In the genomic region with DNA sequence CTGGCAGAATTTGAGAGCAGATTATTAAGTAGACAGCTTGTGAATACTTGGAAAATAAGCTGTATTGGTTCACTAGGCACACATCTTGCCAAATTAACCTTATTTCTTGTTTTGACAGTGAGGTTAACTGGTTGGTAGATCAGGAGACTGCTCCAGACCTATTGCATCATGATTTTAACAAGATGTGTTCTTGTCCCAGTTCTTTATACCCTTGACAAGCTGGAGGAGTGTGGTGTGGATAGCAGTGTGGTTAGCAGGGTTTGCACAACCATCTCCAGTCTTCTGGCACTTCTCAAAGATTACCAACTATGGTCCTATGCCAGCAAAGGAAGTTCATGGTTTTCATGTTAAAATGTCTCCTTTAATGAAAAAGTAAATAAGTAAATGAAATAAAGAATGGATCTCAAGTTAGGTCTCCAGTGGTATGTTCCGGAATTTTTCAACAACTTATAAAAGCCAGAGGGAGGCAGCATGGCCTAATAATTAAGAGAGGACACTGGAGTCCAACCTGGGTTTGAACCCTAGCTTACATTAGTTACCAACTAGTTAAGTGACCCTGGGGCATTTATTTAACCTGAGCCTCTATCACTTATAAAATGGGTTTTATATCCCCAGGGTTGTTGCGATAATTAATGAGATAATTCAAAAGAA, we compare ENCODE assay signal across 13 cellular contexts. TPM values are rescaled to one million over a fixed set of nuclear protein-coding genes. Genes with fewer than 3 reads are reported as not detected.
DNase-seq lines count a peak whose midpoint lies in the region; ATAC-seq, FAIRE-seq and TF ChIP-seq lines count a peak whose summit lies in the region.
"Had no signal": no experiment of that assay in that cellular context is flagged by ENCODE, and none has a peak within 500 bp of the region (broad histone marks: within the 10 kb centered on the region; RNA-seq: fewer than 3 reads in every experiment).

No MANE protein-coding gene starts in this region.

- intact Hi-C loops in HCT116 (cut with micrococcal nuclease) = loop anchor here (10.0 kb wide), 1 partner anchor 545 kb away; no protein-coding TSS in a partner anchor
- intact Hi-C loops in GM12878 (cut with micrococcal nuclease; ENCODE audit: unreplicated experiment) = loop anchor here (10.0 kb wide), 1 partner anchor 1185 kb away; a partner anchor contains a TSS
- intact Hi-C loops in Caco-2 (cut with micrococcal nuclease; ENCODE audit: unreplicated experiment) = no loop called here
- intact Hi-C loops in Calu3 (cut with micrococcal nuclease; ENCODE audit: unreplicated experiment) = no loop called here

- BruUV-seq in HCT116 (replicated peaks; lab: Mats Ljungman, UMichigan) (no TSS peak), GM12878 (replicated peaks; lab: Mats Ljungman, UMichigan) (no TSS peak), Caco-2 (replicated peaks; lab: Mats Ljungman, UMichigan) (no TSS peak), Calu3 (replicated peaks; lab: Mats Ljungman, UMichigan) (no TSS peak)

- SMC1A ChIA-PET in GM12878 (lab: Charles Lee; ENCODE audit: uncharacterized antibody, unreplicated experiment) = no interaction called here

- H3K36me3 ChIP-seq in HCT116 (ENCODE audit: control insufficient read depth in 1 of 2, insufficient read depth in 2 of 2, low read length in 2 of 2) (no peaks in the 10 kb centered on the region), GM12878 (ENCODE audit: control insufficient read depth in 2 of 2, insufficient read depth in 2 of 2, low read length in 1 of 2) (no peaks in the 10 kb centered on the region), Caco-2 (ENCODE audit: control insufficient read depth, insufficient read depth, low read length) (no peaks in the 10 kb centered on the region)

- DNase-seq in AG08395 (ENCODE audit: low spot score) (peak; percentile 66), HCT116 (ENCODE audit: low read depth, low spot score) (no peak), GM12878 (ENCODE audit: low read depth, low spot score) (no peak), iris pigment epithelial cell (ENCODE audit: low read depth) (peak; percentile 37), Caco-2 (no peak), Calu3 (no peak), nephron progenitor cell (no peak)
- DNase-seq: activated CD4-positive, alpha-beta T cell treated with anti-CD3 and anti-CD28 coated beads for 1 hour; activated gamma-delta T cell; effector memory CD8-positive, alpha-beta T cell had no signal

- peak; percentile 17; the same call in 1 of the 2 replicates for TF ChIP-seq RAD21 in HCT116 (IDR thresholded peaks at IDR 0.05; ENCODE audit: low read depth)
- TF ChIP-seq RAD21 in GM12878 (IDR thresholded peaks at IDR 0.05; ENCODE audit: insufficient read depth, low read depth, low read length) = 0 out of 2 replicates have a peak, but pooled peaks have one; percentile 11

- H3K27ac ChIP-seq in HCT116 (ENCODE audit: low read depth, low read length) (no peak overlapping the region), GM12878 (ENCODE audit: control insufficient read depth, insufficient read depth) (no peak overlapping the region)
- H3K27ac ChIP-seq: parathyroid adenoma had no signal

- TF ChIP-seq CTCF in HCT116 (IDR thresholded peaks at IDR 0.05 in 2 of 3, conservative IDR thresholded peaks at IDR 0.05 in 1 of 3; ENCODE audit: borderline replicate concordance in 1 of 3, insufficient read depth in 1 of 3, low read depth in 2 of 3, low read length in 2 of 3) = 0 out of 6 replicates have a peak, but pooled peaks of 1 of the 3 experiments have one; percentile 9
- no peak for TF ChIP-seq CTCF in GM12878 (IDR thresholded peaks at IDR 0.05 in 2 of 3, conservative IDR thresholded peaks at IDR 0.05 in 1 of 3; ENCODE audit: control insufficient read depth in 2 of 3, extremely low read depth in 1 of 3, insufficient read depth in 1 of 3, low read depth in 3 of 3, low read length in 3 of 3)
- no peak for TF ChIP-seq CTCF in Caco-2 (IDR thresholded peaks at IDR 0.05; ENCODE audit: insufficient read depth in 1 of 2, low read depth in 1 of 2, low read length in 1 of 2, severe bottlenecking in 1 of 2, unreplicated experiment in 1 of 2)
- no peak for TF ChIP-seq CTCF in Calu3 (IDR thresholded peaks at IDR 0.05; ENCODE audit: unreplicated experiment)
- no peak for TF ChIP-seq CTCF in nephron progenitor cell (IDR thresholded peaks at IDR 0.05)

- 31% methylated on average over 2 of the region's 2 CpGs for WGBS in GM12878 (ENCODE audit: insufficient coverage, insufficient replicate concordance, low lambda C conversion rate, missing lambda C conversion rate)

- H3K4me3 ChIP-seq in HCT116 (replicated peaks in 1 of 2; ENCODE audit: low read depth in 1 of 2, low read length in 2 of 2) (no peak overlapping the region), GM12878 (no peak overlapping the region), Caco-2 (ENCODE audit: low read depth, low read length) (no peak overlapping the region)

- peaks cover 39% of the 10 kb centered on the region for H3K27me3 ChIP-seq in HCT116 (ENCODE audit: insufficient read depth, low read length)
- H3K27me3 ChIP-seq in GM12878 (replicated peaks in 1 of 2; ENCODE audit: control insufficient read depth in 2 of 2, insufficient read depth in 2 of 2, low read length in 1 of 2) = peaks cover 0 to 3% of the 10 kb centered on the region in 2 experiments; a peak in 3 of 4 replicates
- H3K27me3 ChIP-seq in Caco-2 (replicated peaks; ENCODE audit: control insufficient read depth, insufficient read depth, low read length) = no peaks in the 10 kb centered on the region

- no peak for ATAC-seq in HCT116
- no peak for ATAC-seq in GM12878
- no peak for ATAC-seq in HG02840 (IDR thresholded peaks at IDR 0.05; ENCODE audit: low FRiP score, unreplicated experiment)
- ATAC-seq: CD8-positive, alpha-beta T cell; effector memory CD8-positive, alpha-beta T cell had no signal

- H3K79me2 ChIP-seq in HCT116 (ENCODE audit: insufficient read depth, low read length) (no peaks in the 10 kb centered on the region), GM12878 (ENCODE audit: control insufficient read depth, insufficient read depth, low read length) (no peaks in the 10 kb centered on the region)
- H3K79me2 ChIP-seq: parathyroid adenoma had no signal

- CTCF ChIA-PET in HCT116 (lab: Charles Lee) = interaction anchor here (1.1 to 1.5 kb wide), 3 partner anchors 24 to 547 kb away, joined by 3 to 5 read pairs (median 3); no protein-coding TSS in a partner anchor
- CTCF ChIA-PET in GM12878 (lab: Yijun Ruan, JAX) = interaction anchor here (1.0 kb wide), 1 partner anchor 24 kb away, joined by 3 read pairs; no protein-coding TSS in a partner anchor
- CTCF ChIA-PET in Caco-2 (lab: Charles Lee) = no interaction called here
- CTCF ChIA-PET in Calu3 (lab: Charles Lee) = no interaction called here

- H3K4me1 ChIP-seq in HCT116 (ENCODE audit: control insufficient read depth in 1 of 2, insufficient read depth in 2 of 2, low read length in 2 of 2) (no peaks in the 10 kb centered on the region), GM12878 (ENCODE audit: control insufficient read depth, insufficient read depth, low read length) (no peaks in the 10 kb centered on the region), Caco-2 (no peaks in the 10 kb centered on the region)
- H3K4me1 ChIP-seq: parathyroid adenoma had no signal

- H3K27me3 Mint-ChIP-seq in Caco-2 (ENCODE audit: insufficient read depth, unreplicated experiment) = peaks cover 4% of the 10 kb centered on the region
- H3K27me3 Mint-ChIP-seq in Calu3 (ENCODE audit: unreplicated experiment) = peaks cover 79% of the 10 kb centered on the region
- H3K27me3 Mint-ChIP-seq in nephron progenitor cell (ENCODE audit: low read depth, poor library complexity) = peaks cover 29% of the 10 kb centered on the region

- RAD21 ChIA-PET in HCT116 (lab: Charles Lee; ENCODE audit: low non-redundant PET in 1 of 2, low total read pairs in 2 of 2, uncharacterized antibody in 2 of 2, unreplicated experiment in 2 of 2) = no interaction called here
- RAD21 ChIA-PET in GM12878 (lab: Charles Lee; ENCODE audit: unreplicated experiment) = no interaction called here

- H3K4me3 Mint-ChIP-seq in Caco-2 (ENCODE audit: unreplicated experiment) = no peak overlapping the region
- no peak overlapping the region for H3K4me3 Mint-ChIP-seq in Calu3 (ENCODE audit: low read depth, unreplicated experiment)
- H3K4me3 Mint-ChIP-seq in nephron progenitor cell = no peak overlapping the region
- H3K4me3 Mint-ChIP-seq: CD8-positive, alpha-beta T cell; effector memory CD8-positive, alpha-beta T cell had no signal

- H3K9me3 Mint-ChIP-seq in Caco-2 (ENCODE audit: unreplicated experiment) (no peaks in the 10 kb centered on the region), Calu3 (ENCODE audit: low read depth, unreplicated experiment) (no peaks in the 10 kb centered on the region), nephron progenitor cell (no peaks in the 10 kb centered on the region)
- H3K9me3 Mint-ChIP-seq: CD8-positive, alpha-beta T cell; effector memory CD8-positive, alpha-beta T cell had no signal

- no peaks in the 10 kb centered on the region for H3K9me2 ChIP-seq in HCT116 (ENCODE audit: insufficient read depth)

- no peak for TF ChIP-seq POLR2A in HCT116 (IDR thresholded peaks at IDR 0.05; ENCODE audit: borderline replicate concordance, extremely low read depth, insufficient read depth, insufficient read length)
- TF ChIP-seq POLR2A in GM12878 (IDR thresholded peaks at IDR 0.05; ENCODE audit: low read depth, low read length) = no peak

- H3K9me3 ChIP-seq in HCT116 (ENCODE audit: control insufficient read depth in 1 of 2, insufficient read depth in 1 of 2, low read depth in 1 of 2, low read length in 2 of 2) = no peaks in the 10 kb centered on the region
- no peaks in the 10 kb centered on the region for H3K9me3 ChIP-seq in GM12878 (replicated peaks; ENCODE audit: control insufficient read depth, insufficient read depth, low read length)
- no peaks in the 10 kb centered on the region for H3K9me3 ChIP-seq in Caco-2

- no peak overlapping the region for H3K9ac ChIP-seq in HCT116 (ENCODE audit: low read length)
- H3K9ac ChIP-seq in GM12878 (ENCODE audit: control insufficient read depth, insufficient read depth, low read length) = no peak overlapping the region
- H3K9ac ChIP-seq: parathyroid adenoma had no signal

- H2AFZ ChIP-seq in HCT116 (ENCODE audit: low read depth, low read length, poor library complexity, severe bottlenecking) (no peak overlapping the region), GM12878 (ENCODE audit: control insufficient read depth, low read depth, low read length) (no peak overlapping the region)
- H2AFZ ChIP-seq: parathyroid adenoma had no signal

- FAIRE-seq in GM12878 (lab: Jason Lieb, UNC) = no peak

- H4K20me1 ChIP-seq in HCT116 (ENCODE audit: insufficient read depth) (no peaks in the 10 kb centered on the region), GM12878 (ENCODE audit: control insufficient read depth, insufficient read depth) (no peaks in the 10 kb centered on the region)

- no peak for TF ChIP-seq EP300 in GM12878 (IDR thresholded peaks at IDR 0.05; ENCODE audit: borderline replicate concordance in 1 of 2, control insufficient read depth in 1 of 2, low read depth in 2 of 2, low read length in 2 of 2)

- POLR2A ChIA-PET in HCT116 (lab: Charles Lee) (no interaction called here), GM12878 (lab: Charles Lee) (no interaction called here), Caco-2 (lab: Charles Lee) (no interaction called here)

- no peak overlapping the region for H3K27ac Mint-ChIP-seq in Caco-2 (ENCODE audit: unreplicated experiment)
- no peak overlapping the region for H3K27ac Mint-ChIP-seq in Calu3 (ENCODE audit: unreplicated experiment)
- no peak overlapping the region for H3K27ac Mint-ChIP-seq in nephron progenitor cell
- H3K27ac Mint-ChIP-seq: CD8-positive, alpha-beta T cell; effector memory CD8-positive, alpha-beta T cell had no signal

- in situ Hi-C loops in GM12878 (cut with MboI) = no loop called here

- H3K36me3 Mint-ChIP-seq in Caco-2 (ENCODE audit: insufficient read depth, unreplicated experiment) = no peaks in the 10 kb centered on the region
- H3K36me3 Mint-ChIP-seq in Calu3 (ENCODE audit: insufficient read depth, unreplicated experiment) = peaks cover 5% of the 10 kb centered on the region
- H3K36me3 Mint-ChIP-seq in nephron progenitor cell (ENCODE audit: low read depth) = no peaks in the 10 kb centered on the region
- H3K36me3 Mint-ChIP-seq: CD8-positive, alpha-beta T cell had no signal

- H3K4me2 ChIP-seq in HCT116 (ENCODE audit: low read length) = no peak overlapping the region
- no peak overlapping the region for H3K4me2 ChIP-seq in GM12878 (ENCODE audit: control insufficient read depth, insufficient read depth)

- H3K4me1 Mint-ChIP-seq in Caco-2 (ENCODE audit: low read depth, unreplicated experiment) (no peaks in the 10 kb centered on the region), Calu3 (ENCODE audit: low read depth, unreplicated experiment) (no peaks in the 10 kb centered on the region), nephron progenitor cell (peaks cover 5% of the 10 kb centered on the region)

RNA-seq across cellular contexts. Expression of a gene that starts 34.1 kb away (rescaled TPM):
- total RNA-seq in HCT116 (2021; ENCODE audit: unreplicated experiment) (14.9 TPM), GM12878 (2014; rRNA removed) (25.0 and 25.7 TPM in 2 replicates), GM12878 (2014; rRNA removed; fragmentation: Illumina TruSeq; extraction: Trizol) (26.8 and 28.7 TPM in 2 replicates), GM12878 (2021) (21.8 and 26.3 TPM in 2 replicates), Caco-2 (2022) (10.4 and 11.6 TPM in 2 replicates), Calu3 (2022) (8.9 and 9.9 TPM in 2 replicates)
- polyA plus RNA-seq in HCT116 (2012) = 3.5 and 5.8 TPM in 2 replicates
- 31.3 and 31.4 TPM in 2 replicates for total RNA-seq in GM12878 (2013; cell fraction: nucleolus; rRNA removed)
- 4.7 TPM for polyA plus RNA-seq in GM12878 (2011; ENCODE audit: low read depth)
- polyA plus RNA-seq in GM12878 (2011; rRNA removed) (19.3 and 23.2 TPM in 2 replicates), GM12878 (2014; fragmentation: Illumina TruSeq; extraction: Trizol) (24.7 and 32.3 TPM in 2 replicates), GM12878 (2014; fragmentation: Nextera tagmentation; extraction: Ambion mirVana) (10 to 100 TPM in 1 of 2 experiments, 1 to 10 TPM in 1; 7.2 to 10.9 TPM), GM12878 (2014; rRNA removed) (16.6 and 17.6 TPM in 2 replicates), GM12878 (2016; fragmentation: Nextera tagmentation; extraction: Ambion mirVana) (10 to 100 TPM; 25.4 to 30.6 TPM)
- polyA plus RNA-seq in GM12878 (2011; cell fraction: cytosol; rRNA removed) = 7.7 and 8.5 TPM in 2 replicates
- polyA plus RNA-seq in GM12878 (2011; cell fraction: nucleus; rRNA removed) = 21.6 and 27.1 TPM in 2 replicates
- polyA plus RNA-seq in GM12878 (2012) = 5.9 and 7.2 TPM in 2 replicates
- polyA minus RNA-seq in GM12878 (2011; rRNA and poly(A)+ RNA removed) = 9.7 and 18.4 TPM in 2 replicates
- polyA minus RNA-seq in GM12878 (2011; cell fraction: cytosol; rRNA and poly(A)+ RNA removed) = 7.8 and 11.1 TPM in 2 replicates
- polyA minus RNA-seq in GM12878 (2011; cell fraction: nucleus; rRNA and poly(A)+ RNA removed) = 8.3 and 11.7 TPM in 2 replicates

RNA-seq across cellular contexts. Expression of a gene that starts 50.6 kb away (rescaled TPM):
- total RNA-seq in HCT116 (2021; ENCODE audit: unreplicated experiment) = 4.0 TPM
- 0.72 and 1.7 TPM in 2 replicates for polyA plus RNA-seq in HCT116 (2012)
- 1.4 and 1.7 TPM in 2 replicates for total RNA-seq in GM12878 (2013; cell fraction: nucleolus; rRNA removed)
- 0.96 and 2.3 TPM in 2 replicates for total RNA-seq in GM12878 (2014; rRNA removed)
- 1.3 and 2.0 TPM in 2 replicates for total RNA-seq in GM12878 (2014; rRNA removed; fragmentation: Illumina TruSeq; extraction: Trizol)
- total RNA-seq in GM12878 (2021) = 4.7 and 5.1 TPM in 2 replicates
- polyA plus RNA-seq in GM12878 (2011; ENCODE audit: low read depth) = 0.88 TPM
- 0.68 and 0.85 TPM in 2 replicates for polyA plus RNA-seq in GM12878 (2011; rRNA removed)
- 0.85 and 0.87 TPM in 2 replicates for polyA plus RNA-seq in GM12878 (2011; cell fraction: cytosol; rRNA removed)
- polyA plus RNA-seq in GM12878 (2011; cell fraction: nucleus; rRNA removed) = 1.4 and 1.7 TPM in 2 replicates
- 1.7 and 2.7 TPM in 2 replicates for polyA plus RNA-seq in GM12878 (2012)
- 0.96 TPM in 1 of 2 replicates, not detected in the other for polyA plus RNA-seq in GM12878 (2014; fragmentation: Illumina TruSeq; extraction: Trizol)
- polyA plus RNA-seq in GM12878 (2014; fragmentation: Nextera tagmentation; extraction: Ambion mirVana) = under 1 TPM in 1 of 2 experiments, not detected in 1; 0.38 TPM
- 1.7 and 2.0 TPM in 2 replicates for polyA plus RNA-seq in GM12878 (2014; rRNA removed)
- 1 to 10 TPM; 3.0 to 3.8 TPM for polyA plus RNA-seq in GM12878 (2016; fragmentation: Nextera tagmentation; extraction: Ambion mirVana)
- 1.4 and 1.5 TPM in 2 replicates for polyA minus RNA-seq in GM12878 (2011; rRNA and poly(A)+ RNA removed)
- 0.62 TPM in 1 of 2 replicates, not detected in the other for polyA minus RNA-seq in GM12878 (2011; cell fraction: cytosol; rRNA and poly(A)+ RNA removed)
- polyA minus RNA-seq in GM12878 (2011; cell fraction: nucleus; rRNA and poly(A)+ RNA removed) = 1.3 TPM in 2 replicates
- total RNA-seq in Caco-2 (2022) = 5.8 and 8.5 TPM in 2 replicates
- 0.07 TPM in 1 of 2 replicates, not detected in the other for total RNA-seq in Calu3 (2022)

Comparison
In these comparisons a context has a peak if more than half of its experiments do, and no peak if none do; other contexts are left out.
1. DNase-seq: peak in AG08395 (single experiment) and iris pigment epithelial cell (single experiment); none in HCT116 (single experiment), GM12878 (single experiment), Caco-2 (0 of 2), Calu3 (single experiment) and nephron progenitor cell (single experiment).
2. CTCF ChIA-PET loops: an anchor here in HCT116 (1.1 to 1.5 kb wide) and GM12878 (1.0 kb wide); none called in Caco-2 and Calu3.
3. intact Hi-C loops: an anchor here in HCT116 (10.0 kb wide) and GM12878 (10.0 kb wide); none called in Caco-2 and Calu3.